16 cellular contexts compared by ENCODE assay signal in the genomic region with DNA sequence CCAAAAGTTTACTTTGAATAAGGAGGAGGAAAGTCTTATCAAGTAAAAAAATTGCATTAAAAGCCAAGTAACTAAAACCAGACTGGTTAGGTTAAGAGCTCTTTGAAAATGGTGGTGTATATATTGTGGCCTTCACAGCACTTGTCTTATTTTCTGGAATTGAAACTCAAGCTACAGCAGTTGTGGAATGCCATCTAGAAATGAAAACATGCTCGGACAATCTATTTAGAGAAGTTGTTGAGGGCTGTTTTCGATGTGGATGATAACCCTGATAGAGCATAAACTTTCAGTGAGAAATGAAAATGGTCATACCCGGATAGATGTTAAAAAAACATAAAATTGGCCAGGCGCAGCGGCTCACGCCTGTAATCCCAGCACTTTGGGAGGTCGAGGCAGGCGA. TPM values are rescaled to one million over a fixed set of nuclear protein-coding genes. Genes with fewer than 3 reads are reported as not detected.
DNase-seq lines count a peak whose midpoint lies in the region; ATAC-seq, FAIRE-seq and TF ChIP-seq lines count a peak whose summit lies in the region.
"Had no signal": no experiment of that assay in that cellular context is flagged by ENCODE, and none has a peak within 500 bp of the region (broad histone marks: within the 10 kb centered on the region; RNA-seq: fewer than 3 reads in every experiment).

No MANE protein-coding gene starts in this region.

- WGBS in thyroid gland, 2 donors = 68 to 72% methylated on average over 8 of the region's 8 CpGs

- DNase-seq in GM19239 (ENCODE audit: insufficient read length, low spot score) (no peak), neural progenitor cell (ENCODE audit: low spot score) (no peak), thyroid gland (no peak), mucosa of descending colon (no peak)
- no peak for DNase-seq in activated effector memory CD4-positive, alpha-beta T cell treated with Interleukin-2 at 50 U/mL for 16 hours
- DNase-seq: DMS 273 treated with DMSO at 0.1 percent for 48 hours, GM23248, Karpas-422, MM.1S, NCI-H1930, NCI-H510A treated with DMSO at 0.1 percent for 48 hours had no signal

- H3K27ac ChIP-seq in neural progenitor cell (no peak overlapping the region), thyroid gland (peak overlapping the region; percentile 22 to 42 (median 29))
- H3K27ac ChIP-seq: GM23248, SJSA1 had no signal

- no peak overlapping the region for H3K4me3 ChIP-seq in neural progenitor cell
- H3K4me3 ChIP-seq in thyroid gland (replicated peaks in 1 of 3) = no peak overlapping the region
- no peak overlapping the region for H3K4me3 ChIP-seq in mucosa of descending colon
- H3K4me3 ChIP-seq: GM23248, SJSA1 had no signal

- H3K4me1 Mint-ChIP-seq in brain (peaks cover 93% of the 10 kb centered on the region), neural progenitor cell (peaks cover 43% of the 10 kb centered on the region)

- H3K27me3 ChIP-seq in neural progenitor cell (no peaks in the 10 kb centered on the region), thyroid gland (no peaks in the 10 kb centered on the region)
- H3K27me3 ChIP-seq: SJSA1 had no signal

- H3K27me3 Mint-ChIP-seq in brain = peaks cover 4% of the 10 kb centered on the region
- no peaks in the 10 kb centered on the region for H3K27me3 Mint-ChIP-seq in neural progenitor cell (ENCODE audit: insufficient read depth, low read depth)

- no peaks in the 10 kb centered on the region for H3K9me3 Mint-ChIP-seq in brain
- no peaks in the 10 kb centered on the region for H3K9me3 Mint-ChIP-seq in neural progenitor cell

- peaks cover 100% of the 10 kb centered on the region for H3K79me2 ChIP-seq in neural progenitor cell (ENCODE audit: low read depth)

- H3K36me3 Mint-ChIP-seq in brain = peaks cover 16% of the 10 kb centered on the region
- H3K36me3 Mint-ChIP-seq in neural progenitor cell = peaks cover 4% of the 10 kb centered on the region

- peaks cover 98% of the 10 kb centered on the region for H4K20me1 ChIP-seq in neural progenitor cell (ENCODE audit: low read depth)

- no peaks in the 10 kb centered on the region for H3F3A ChIP-seq in neural progenitor cell (ENCODE audit: low read depth)

- H3K27ac Mint-ChIP-seq in brain (peak overlapping the region in 3 of 5 experiments; percentile 18 to 49 (median 22)), neural progenitor cell (peak overlapping the region; percentile 46)

- H3K4me1 ChIP-seq in neural progenitor cell (peaks cover 15% of the 10 kb centered on the region), thyroid gland (peaks cover 71 to 75% of the 10 kb centered on the region in 2 donors), mucosa of descending colon (ENCODE audit: low read depth) (peaks cover 22% of the 10 kb centered on the region)

- TF ChIP-seq POLR2A in thyroid gland (IDR thresholded peaks at IDR 0.05) = no peak

- H3K4me2 ChIP-seq in neural progenitor cell = no peak overlapping the region

- no peaks in the 10 kb centered on the region for H3K36me3 ChIP-seq in neural progenitor cell
- H3K36me3 ChIP-seq in thyroid gland = no peaks in the 10 kb centered on the region
- H3K36me3 ChIP-seq in mucosa of descending colon (ENCODE audit: low read depth) = no peaks in the 10 kb centered on the region

- no peak for ATAC-seq in GM21526 (IDR thresholded peaks at IDR 0.05; ENCODE audit: low FRiP score, unreplicated experiment)
- ATAC-seq in mucosa of descending colon = no peak
- no peak for ATAC-seq in GM21447 (IDR thresholded peaks at IDR 0.05; ENCODE audit: unreplicated experiment)
- ATAC-seq: HCT116 had no signal

- FAIRE-seq in GM19239 (lab: Jason Lieb, UNC) = peak; percentile 11

- H3K4me3 Mint-ChIP-seq in brain (no peak overlapping the region), neural progenitor cell (no peak overlapping the region)

- H3K9me3 ChIP-seq in neural progenitor cell (ENCODE audit: low read depth) = no peaks in the 10 kb centered on the region
- H3K9me3 ChIP-seq in thyroid gland = no peaks in the 10 kb centered on the region
- H3K9me3 ChIP-seq in mucosa of descending colon = no peaks in the 10 kb centered on the region
- H3K9me3 ChIP-seq: SJSA1 had no signal

- TF ChIP-seq CTCF in brain (conservative IDR thresholded peaks at IDR 0.05) (no peak), neural progenitor cell (IDR thresholded peaks at IDR 0.05) (no peak), thyroid gland (IDR thresholded peaks at IDR 0.05) (no peak), mucosa of descending colon (IDR thresholded peaks at IDR 0.05) (no peak)

- no peak overlapping the region for H2AFZ ChIP-seq in neural progenitor cell (replicated peaks)
- H2AFZ ChIP-seq: GM23248 had no signal

- H3K9ac ChIP-seq in neural progenitor cell = no peak overlapping the region
- H3K9ac ChIP-seq: GM23248 had no signal

- intact Hi-C loops in thyroid gland (cut with DNase I) (no loop called here), mucosa of descending colon (cut with DNase I, micrococcal nuclease) (no loop called here)

RNA-seq across cellular contexts. Expression of a gene that starts 47.0 kb away (rescaled TPM):
- 35.6 TPM for polyA plus RNA-seq in brain (ENCODE audit: insufficient read depth, low read depth, low replicate concordance)
- total RNA-seq in neural progenitor cell (ENCODE audit: low replicate concordance) (52.8 and 62.1 TPM in 2 replicates), thyroid gland (100 to 1,000 TPM; 157 to 315 (median 206) TPM), mucosa of descending colon (100 to 1,000 TPM in 2 of 3 donors, 10 to 100 TPM in 1; 71.8 to 102 (median 101) TPM)
